Comparison of ENCODE assay signal across 9 cellular contexts in genomic region chr9:16207161-16207560, GRCh38.
DNase-seq lines count a peak whose midpoint lies in the region; ATAC-seq and TF ChIP-seq lines count a peak whose summit lies in the region.
"Had no signal": no experiment of that assay in that cellular context is flagged by ENCODE, and none has a peak within 500 bp of the region (broad histone marks: within the 10 kb centered on the region; RNA-seq: fewer than 3 reads in every experiment).

No MANE protein-coding gene starts in this region.

- intact Hi-C loops in PC-3 (cut with micrococcal nuclease) = no loop called here

- H4K20me1 ChIP-seq in PC-3 (ENCODE audit: low read length) = no peaks in the 10 kb centered on the region

- no peak for TF ChIP-seq CTCF in right atrium auricular region (IDR thresholded peaks at IDR 0.05)
- TF ChIP-seq CTCF in PC-3 (conservative IDR thresholded peaks at IDR 0.05; ENCODE audit: low read depth, low read length) = no peak

- BruUV-seq in PC-3 (replicated peaks; lab: Mats Ljungman, UMichigan) = no TSS peak

- ATAC-seq in PC-3 (no peak), GM18909 (IDR thresholded peaks at IDR 0.05; ENCODE audit: poor library complexity, unreplicated experiment) (no peak), HG02973 (IDR thresholded peaks at IDR 0.05; ENCODE audit: unreplicated experiment) (no peak)

- H3K4me2 ChIP-seq in PC-3 (ENCODE audit: low read length) = no peak overlapping the region

- H3K27me3 ChIP-seq in right atrium auricular region = no peaks in the 10 kb centered on the region
- no peaks in the 10 kb centered on the region for H3K27me3 ChIP-seq in PC-3 (ENCODE audit: low read length)

- no peaks in the 10 kb centered on the region for H3K36me3 ChIP-seq in SK-N-MC (ENCODE audit: insufficient read depth, low read length)
- no peaks in the 10 kb centered on the region for H3K36me3 ChIP-seq in right atrium auricular region
- H3K36me3 ChIP-seq in PC-3 (ENCODE audit: low read depth, low read length) = no peaks in the 10 kb centered on the region; the same call in 1 of the 2 replicates

- H3K9me3 ChIP-seq in SK-N-MC (ENCODE audit: low read depth, low read length) (no peaks in the 10 kb centered on the region), right atrium auricular region (no peaks in the 10 kb centered on the region), PC-3 (ENCODE audit: low read length) (no peaks in the 10 kb centered on the region)

- H3K4me1 ChIP-seq in right atrium auricular region (no peaks in the 10 kb centered on the region), PC-3 (ENCODE audit: insufficient read depth, low read length) (peaks cover 22% of the 10 kb centered on the region)

- no peaks in the 10 kb centered on the region for H3K9me2 ChIP-seq in PC-3 (replicated peaks; ENCODE audit: low read length)

- H3K4me3 ChIP-seq in SK-N-MC (no peak overlapping the region), right atrium auricular region (no peak overlapping the region), PC-3 (ENCODE audit: low read length) (no peak overlapping the region)

- no peaks in the 10 kb centered on the region for H3K79me2 ChIP-seq in PC-3 (ENCODE audit: low read length)

- POLR2A ChIA-PET in PC-3 (lab: Charles Lee; ENCODE audit: unreplicated experiment) = no interaction called here

- DNase-seq in stimulated activated CD4-positive, alpha-beta T cell treated with anti-CD3 and anti-CD28 coated beads, Interleukin-15, amount 100 ng/mL, for 24 hours = peak; percentile 6
- no peak for DNase-seq in stimulated activated CD4-positive, alpha-beta T cell treated with anti-CD3 and anti-CD28 coated beads, Interleukin-4, amount 100 ng/mL, for 4 hours
- DNase-seq in SK-N-MC (ENCODE audit: low read depth, low spot score) = no peak
- peak; percentile 68 for DNase-seq in right atrium auricular region (ENCODE audit: low spot score)
- no peak for DNase-seq in PC-3
- DNase-seq in erythroblast (lab: John Stamatoyannopoulos, UW) = no peak
- DNase-seq: NCI-H1048 had no signal

- H3F3A ChIP-seq in PC-3 (ENCODE audit: low read length, unreplicated experiment) = no peaks in the 10 kb centered on the region

- H3K9ac ChIP-seq in SK-N-MC (ENCODE audit: insufficient read length) (no peak overlapping the region), PC-3 (ENCODE audit: low read length) (no peak overlapping the region)

- no peak for TF ChIP-seq POLR2A in erythroblast (IDR thresholded peaks at IDR 0.05; ENCODE audit: low read length)

- CTCF ChIA-PET in PC-3 (lab: Charles Lee) = no interaction called here

- no peak overlapping the region for H2AFZ ChIP-seq in PC-3 (ENCODE audit: low read length)

- peak overlapping the region; percentile 16; the same call in 1 of the 2 replicates for H3K27ac ChIP-seq in SK-N-MC
- no peak overlapping the region for H3K27ac ChIP-seq in right atrium auricular region
- no peak overlapping the region for H3K27ac ChIP-seq in PC-3 (ENCODE audit: low read length)

Comparison
In these comparisons a context has a peak if more than half of its experiments do, and no peak if none do; other contexts are left out.
1. DNase-seq: peak in stimulated activated CD4-positive, alpha-beta T cell treated with anti-CD3 and anti-CD28 coated beads, Interleukin-15, amount 100 ng/mL, for 24 hours (single experiment) and right atrium auricular region (single experiment); none in stimulated activated CD4-positive, alpha-beta T cell treated with anti-CD3 and anti-CD28 coated beads, Interleukin-4, amount 100 ng/mL, for 4 hours (0 of 2), SK-N-MC (single experiment), PC-3 (single experiment) and erythroblast (0 of 2).